2 cellular contexts compared by ENCODE assay signal in genomic region chr1:212326541-212326940, GRCh38.
TF ChIP-seq lines count a peak whose summit lies in the region.

No MANE protein-coding gene starts in this region.

TF ChIP-seq in liver, 16 proteins besides CTCF, POLR2A, EP300 and RAD21:
- peak; percentile 24 to 41 for TF ChIP-seq HNF4A (conservative IDR thresholded peaks at IDR 0.05)
- no peak for TF ChIP-seq GABPA (IDR thresholded peaks at IDR 0.05 in 1 of 2, conservative IDR thresholded peaks at IDR 0.05 in 1 of 2)

TF ChIP-seq in HepG2, 621 proteins besides CTCF, POLR2A, EP300 and RAD21:
- TF ChIP-seq GATA4 (IDR thresholded peaks at IDR 0.05; ENCODE audit: borderline replicate concordance, low read depth) (no peak), YEATS4 (CRISPR knock-in tag; IDR thresholded peaks at IDR 0.05; ENCODE audit: borderline replicate concordance) (no peak), PHF20 (CRISPR knock-in tag; IDR thresholded peaks at IDR 0.05) (no peak), STAT5B (CRISPR knock-in tag; IDR thresholded peaks at IDR 0.05) (no peak), ONECUT2 (CRISPR knock-in tag; IDR thresholded peaks at IDR 0.05) (no peak), CREB1 (IDR thresholded peaks at IDR 0.05) (no peak), CREB1 (CRISPR knock-in tag; IDR thresholded peaks at IDR 0.05) (no peak), ATRX (CRISPR knock-in tag; IDR thresholded peaks at IDR 0.05; ENCODE audit: borderline replicate concordance) (no peak), ZSCAN9 (CRISPR knock-in tag; IDR thresholded peaks at IDR 0.05; ENCODE audit: borderline replicate concordance) (no peak), IKZF1 (IDR thresholded peaks at IDR 0.05) (no peak), FOXJ3 (CRISPR knock-in tag; IDR thresholded peaks at IDR 0.05; ENCODE audit: borderline replicate concordance) (no peak), ZNF24 (IDR thresholded peaks at IDR 0.05) (no peak)
- TF ChIP-seq, protein P1, sequence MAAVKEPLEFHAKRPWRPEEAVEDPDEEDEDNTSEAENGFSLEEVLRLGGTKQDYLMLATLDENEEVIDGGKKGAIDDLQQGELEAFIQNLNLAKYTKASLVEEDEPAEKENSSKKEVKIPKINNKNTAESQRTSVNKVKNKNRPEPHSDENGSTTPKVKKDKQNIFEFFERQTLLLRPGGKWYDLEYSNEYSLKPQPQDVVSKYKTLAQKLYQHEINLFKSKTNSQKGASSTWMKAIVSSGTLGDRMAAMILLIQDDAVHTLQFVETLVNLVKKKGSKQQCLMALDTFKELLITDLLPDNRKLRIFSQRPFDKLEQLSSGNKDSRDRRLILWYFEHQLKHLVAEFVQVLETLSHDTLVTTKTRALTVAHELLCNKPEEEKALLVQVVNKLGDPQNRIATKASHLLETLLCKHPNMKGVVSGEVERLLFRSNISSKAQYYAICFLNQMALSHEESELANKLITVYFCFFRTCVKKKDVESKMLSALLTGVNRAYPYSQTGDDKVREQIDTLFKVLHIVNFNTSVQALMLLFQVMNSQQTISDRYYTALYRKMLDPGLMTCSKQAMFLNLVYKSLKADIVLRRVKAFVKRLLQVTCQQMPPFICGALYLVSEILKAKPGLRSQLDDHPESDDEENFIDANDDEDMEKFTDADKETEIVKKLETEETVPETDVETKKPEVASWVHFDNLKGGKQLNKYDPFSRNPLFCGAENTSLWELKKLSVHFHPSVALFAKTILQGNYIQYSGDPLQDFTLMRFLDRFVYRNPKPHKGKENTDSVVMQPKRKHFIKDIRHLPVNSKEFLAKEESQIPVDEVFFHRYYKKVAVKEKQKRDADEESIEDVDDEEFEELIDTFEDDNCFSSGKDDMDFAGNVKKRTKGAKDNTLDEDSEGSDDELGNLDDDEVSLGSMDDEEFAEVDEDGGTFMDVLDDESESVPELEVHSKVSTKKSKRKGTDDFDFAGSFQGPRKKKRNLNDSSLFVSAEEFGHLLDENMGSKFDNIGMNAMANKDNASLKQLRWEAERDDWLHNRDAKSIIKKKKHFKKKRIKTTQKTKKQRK (IDR thresholded peaks at IDR 0.05; ENCODE audit: low read length) = no peak
- TF ChIP-seq, protein P2, sequence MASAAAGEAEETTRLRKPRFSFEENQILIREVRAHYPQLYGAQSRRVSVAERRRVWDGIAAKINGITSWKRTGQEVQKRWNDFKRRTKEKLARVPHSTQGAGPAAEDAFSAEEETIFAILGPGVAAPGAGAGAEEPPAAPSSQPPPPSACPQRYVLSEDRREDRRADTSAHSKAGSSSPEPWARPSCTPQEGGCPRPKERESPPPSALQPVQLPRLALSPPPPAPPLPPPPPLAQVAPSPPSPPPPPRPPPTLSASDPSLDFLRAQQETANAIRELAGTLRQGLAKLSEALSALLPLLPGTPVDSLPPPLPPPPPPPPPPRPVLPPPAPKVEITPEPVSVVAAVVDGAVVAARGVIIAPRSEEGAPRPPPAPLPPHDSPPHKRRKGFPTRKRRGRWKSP (CRISPR knock-in tag; IDR thresholded peaks at IDR 0.05) = no peak
